ENCODE assay signal across 15 cellular contexts in genomic region chr1:31445951-31446350, GRCh38. TPM values are rescaled to one million over a fixed set of nuclear protein-coding genes. Genes with fewer than 3 reads are reported as not detected.
"Had no signal": no experiment of that assay in that cellular context is flagged by ENCODE, and none has a peak within 500 bp of the region (broad histone marks: within the 10 kb centered on the region; RNA-seq: fewer than 3 reads in every experiment).

No MANE protein-coding gene starts in this region.

- H3K4me3 ChIP-seq: ovary had no signal

- H3K27me3 ChIP-seq: ovary had no signal

- ATAC-seq: activated T-helper 17 cell treated with anti-CD3 and anti-CD28 coated beads, Interleukin-2, amount 50 U/mL, for 72 hours; naive thymus-derived CD4-positive, alpha-beta T cell; sciatic nerve; stimulated activated naive CD8-positive, alpha-beta T cell treated with anti-CD3 and anti-CD28 coated beads, Interleukin-15, amount 100 ng/mL, for 72 hours had no signal

- DNase-seq: activated CD4-positive, alpha-beta T cell treated with anti-CD3 and anti-CD28 coated beads, Interleukin-2, amount 50 U/mL, for 4 hours; activated CD4-positive, CD25-positive, alpha-beta regulatory T cell treated with anti-CD3 and anti-CD28 coated beads, Interleukin-2, amount 50 U/mL, for 72 hours; activated naive CD4-positive, alpha-beta T cell treated with Interleukin-2 at 50 U/mL for 16 hours; aorta; cerebellar nuclear complex; dermis blood vessel endothelial cell; mammary epithelial cell; naive thymus-derived CD4-positive, alpha-beta T cell; ovary; stimulated activated CD4-positive, alpha-beta T cell treated with anti-CD3 and anti-CD28 coated beads, Interleukin-1b, Interleukin-23, amount 100 ng/mL, for 48 hours; stimulated activated naive CD8-positive, alpha-beta T cell treated with anti-CD3 and anti-CD28 coated beads, Interleukin-15, amount 100 ng/mL, for 72 hours; T-helper 9 cell had no signal

- FAIRE-seq: keratinocyte had no signal

- H3K36me3 ChIP-seq: ovary had no signal

- H3K9me3 ChIP-seq: ovary had no signal

- H3K27ac ChIP-seq: ovary had no signal

RNA-seq across cellular contexts. Expression of gene SERINC2, which starts 32.9 kb away (rescaled TPM):
- polyA plus RNA-seq: naive thymus-derived CD4-positive, alpha-beta T cell had no signal
